ENCODE assay signal across 15 cellular contexts in genomic region chr1:81493102-81493864, GRCh38.
"Had no signal": no experiment of that assay in that cellular context is flagged by ENCODE, and none has a peak within 500 bp of the region (broad histone marks: within the 10 kb centered on the region; RNA-seq: fewer than 3 reads in every experiment).

No MANE protein-coding gene starts in this region.

- H3K4me3 ChIP-seq: ovary, suprapubic skin had no signal

- H3K36me3 ChIP-seq: brain microvascular endothelial cell, ovary, suprapubic skin had no signal

- H3K27ac Mint-ChIP-seq: activated naive CD4-positive, alpha-beta T cell treated with anti-CD3 and anti-CD28 coated beads, Interleukin-2, amount 50 U/mL, for 24 hours; stimulated activated naive B cell treated with anti-CD40 and anti-IgM and Interleukin-4, amounts not matched to agents 10 μg/mL and 1 μg/mL and 100 μg/mL, for 72 hours had no signal

- H3K27me3 Mint-ChIP-seq: activated naive CD4-positive, alpha-beta T cell treated with anti-CD3 and anti-CD28 coated beads, Interleukin-2, amount 50 U/mL, for 24 hours; stimulated activated naive B cell treated with anti-CD40 and anti-IgM and Interleukin-4, amounts not matched to agents 10 μg/mL and 1 μg/mL and 100 μg/mL, for 72 hours had no signal

- ATAC-seq: esophagus mucosa; stimulated activated naive B cell treated with anti-CD40 and anti-IgM and Interleukin-4, amounts not matched to agents 10 μg/mL and 1 μg/mL and 100 μg/mL, for 72 hours had no signal

- H3K36me3 Mint-ChIP-seq: activated naive CD4-positive, alpha-beta T cell treated with anti-CD3 and anti-CD28 coated beads, Interleukin-2, amount 50 U/mL, for 24 hours; stimulated activated naive B cell treated with anti-CD40 and anti-IgM and Interleukin-4, amounts not matched to agents 10 μg/mL and 1 μg/mL and 100 μg/mL, for 72 hours had no signal

- DNase-seq: activated CD4-positive, alpha-beta T cell treated with anti-CD3 and anti-CD28 coated beads, Interleukin-2, amount 50 U/mL, for 1 hour; activated T-cell treated with anti-CD3 and anti-CD28 coated beads, Interleukin-2, amount 50 U/mL, for 1 hour; amygdala; brain microvascular endothelial cell; foreskin melanocyte; hypothalamus; kidney glomerular epithelial cell; ovary; retina; SIG-M5; stimulated activated CD4-positive, alpha-beta T cell treated with anti-CD3 and anti-CD28 coated beads, Interleukin-2, amount 100 ng/mL, for 24 hours; stimulated activated naive B cell treated with anti-CD40 and anti-IgM and Interleukin-4, amounts not matched to agents 10 μg/mL and 1 μg/mL and 100 μg/mL, for 72 hours had no signal

- H3K4me3 Mint-ChIP-seq: activated naive CD4-positive, alpha-beta T cell treated with anti-CD3 and anti-CD28 coated beads, Interleukin-2, amount 50 U/mL, for 24 hours; stimulated activated naive B cell treated with anti-CD40 and anti-IgM and Interleukin-4, amounts not matched to agents 10 μg/mL and 1 μg/mL and 100 μg/mL, for 72 hours had no signal

- H3K4me1 ChIP-seq: suprapubic skin had no signal

- H3K4me1 Mint-ChIP-seq: activated naive CD4-positive, alpha-beta T cell treated with anti-CD3 and anti-CD28 coated beads, Interleukin-2, amount 50 U/mL, for 24 hours; stimulated activated naive B cell treated with anti-CD40 and anti-IgM and Interleukin-4, amounts not matched to agents 10 μg/mL and 1 μg/mL and 100 μg/mL, for 72 hours had no signal

- H3K27ac ChIP-seq: brain microvascular endothelial cell, ovary, suprapubic skin had no signal

- H3K27me3 ChIP-seq: brain microvascular endothelial cell, ovary, suprapubic skin had no signal
